ENCODE assay signal across 8 cellular contexts in genomic region chr17:8745586-8746500, GRCh38. TPM values are rescaled to one million over a fixed set of nuclear protein-coding genes. Genes with fewer than 3 reads are reported as not detected.
DNase-seq lines count a peak whose midpoint lies in the region; ATAC-seq, FAIRE-seq and TF ChIP-seq lines count a peak whose summit lies in the region.

No MANE protein-coding gene starts in this region.

- H3K79me2 ChIP-seq in HCT116 (ENCODE audit: insufficient read depth, low read length) (no peaks in the 10 kb centered on the region), endothelial cell of umbilical vein (ENCODE audit: control insufficient read depth, insufficient read depth, low read length) (no peaks in the 10 kb centered on the region)

- intact Hi-C loops in HCT116 (cut with micrococcal nuclease): loop anchor here (1.0 to 5.0 kb wide), 4 partner anchors 173 to 684 kb away; partner anchors contain the start of gene RPL26
- intact Hi-C loops in endothelial cell of umbilical vein (cut with micrococcal nuclease): loop anchor here (1.0 kb wide), 4 partner anchors 115 to 363 kb away; partner anchors contain the start of gene RPL26
- intact Hi-C loops in mucosa of descending colon (cut with DNase I, micrococcal nuclease): loop anchor here in 1 of 2 donors (5.0 to 10.0 kb wide), 2 partner anchors 174 to 331 kb away; no protein-coding TSS in a partner anchor

- FAIRE-seq in endothelial cell of umbilical vein (lab: Jason Lieb, UNC): peak; percentile 48

- H3K4me1 ChIP-seq in HCT116 (ENCODE audit: control insufficient read depth in 1 of 2, insufficient read depth in 2 of 2, low read length in 2 of 2) (peaks cover 0 to 12% of the 10 kb centered on the region in 2 experiments; a peak in 2 of 4 replicates), endothelial cell of umbilical vein (ENCODE audit: control insufficient read depth, extremely low read depth, insufficient read depth, low read length) (peaks cover 5% of the 10 kb centered on the region), mucosa of descending colon (ENCODE audit: low read depth) (peaks cover 3% of the 10 kb centered on the region)

- no peak for TF ChIP-seq POLR2A in HCT116 (IDR thresholded peaks at IDR 0.05; ENCODE audit: borderline replicate concordance, extremely low read depth, insufficient read depth, insufficient read length)
- TF ChIP-seq POLR2A in endothelial cell of umbilical vein (IDR thresholded peaks at IDR 0.05; ENCODE audit: low read depth, low read length): no peak

- TF ChIP-seq CTCF in HCT116 (IDR thresholded peaks at IDR 0.05 in 2 of 3, conservative IDR thresholded peaks at IDR 0.05 in 1 of 3; ENCODE audit: borderline replicate concordance in 1 of 3, insufficient read depth in 1 of 3, low read depth in 2 of 3, low read length in 2 of 3) (peak; percentile 47 to 78 (median 76); a peak in 5 of 6 replicates), endothelial cell of umbilical vein (IDR thresholded peaks at IDR 0.05; ENCODE audit: extremely low read depth in 1 of 2, insufficient read depth in 1 of 2, low read depth in 1 of 2, low read length in 2 of 2) (peak; percentile 51 to 86), mucosa of descending colon (IDR thresholded peaks at IDR 0.05) (peak; percentile 76)

- POLR2A ChIA-PET in HCT116 (lab: Charles Lee) (interaction anchor here (0.9 to 2.7 kb wide), 3 partner anchors 362 to 573 kb away, joined by 3 to 17 read pairs (median 4); partner anchors contain the start of gene KRABD2), endothelial cell of umbilical vein (lab: Charles Lee) (no interaction called here)

- in situ Hi-C loops in Caki2 (cut with HindIII; ENCODE audit: low pct_unique_long_range_greater_than_20kb, low sequenced_read_pairs): no loop called here

- RAD21 ChIA-PET in HCT116 (lab: Charles Lee; ENCODE audit: low non-redundant PET in 1 of 2, low total read pairs in 2 of 2, uncharacterized antibody in 2 of 2, unreplicated experiment in 2 of 2): interaction anchor here (0.6 to 1.9 kb wide), 8 partner anchors 8 to 362 kb away, joined by 3 to 8 read pairs (median 5); partner anchors contain the start of genes MYH10 (in 1 of the 2) and NDEL1 (in 1 of the 2)

- CTCF ChIA-PET in HCT116 (lab: Charles Lee): interaction anchor here (0.6 to 1.9 kb wide), 16 partner anchors 13 to 783 kb away, joined by 3 to 45 read pairs (median 4); partner anchors contain the start of genes KRABD2 and SLC25A35
- CTCF ChIA-PET in endothelial cell of umbilical vein (lab: Charles Lee): interaction anchor here (0.5 to 3.3 kb wide), 69 partner anchors 9 to 686 kb away, joined by 3 to 101 read pairs (median 5); partner anchors contain the start of genes MYH10 and NDEL1

- peak overlapping the region; percentile 52 to 58 for H3K4me3 ChIP-seq in HCT116 (replicated peaks in 1 of 2; ENCODE audit: low read depth in 1 of 2, low read length in 2 of 2)
- peak overlapping the region; percentile 23 to 58 (median 30) for H3K4me3 ChIP-seq in endothelial cell of umbilical vein (replicated peaks in 1 of 3; ENCODE audit: insufficient read depth in 1 of 3, low read depth in 1 of 3, low read length in 3 of 3)
- H3K4me3 ChIP-seq in mucosa of descending colon: peak overlapping the region; percentile 19

- H3K9me2 ChIP-seq in HCT116 (ENCODE audit: insufficient read depth): no peaks in the 10 kb centered on the region

- ATAC-seq in HCT116 (peak; percentile 97), mucosa of descending colon (peak; percentile 87), GM21390 (IDR thresholded peaks at IDR 0.05; ENCODE audit: unreplicated experiment) (no peak)

- no peaks in the 10 kb centered on the region for H3K36me3 ChIP-seq in HCT116 (ENCODE audit: control insufficient read depth in 1 of 2, insufficient read depth in 2 of 2, low read length in 2 of 2)
- H3K36me3 ChIP-seq in endothelial cell of umbilical vein (ENCODE audit: control insufficient read depth in 2 of 2, extremely low read depth in 1 of 2, insufficient read depth in 2 of 2, low read length in 2 of 2): no peaks in the 10 kb centered on the region
- H3K36me3 ChIP-seq in mucosa of descending colon (ENCODE audit: low read depth): no peaks in the 10 kb centered on the region

- dilution Hi-C loops in endothelial cell of umbilical vein (cut with MboI; ENCODE audit: extremely low pct_ligation_motif_present, low sequenced_read_pairs): no loop called here

- H3K4me2 ChIP-seq in HCT116 (ENCODE audit: low read length) (peak overlapping the region; percentile 90), endothelial cell of umbilical vein (ENCODE audit: insufficient read depth, low read length) (peak overlapping the region; percentile 45)

- H2AFZ ChIP-seq in HCT116 (ENCODE audit: low read depth, low read length, poor library complexity, severe bottlenecking) (peak overlapping the region; percentile 79), endothelial cell of umbilical vein (ENCODE audit: low read depth, low read length) (peak overlapping the region; percentile 98)

- BruUV-seq in HCT116 (replicated peaks; lab: Mats Ljungman, UMichigan): no TSS peak
- no TSS peak for BruUV-seq in endothelial cell of umbilical vein (replicated peaks; lab: Mats Ljungman, UMichigan)

- H3K27ac ChIP-seq in HCT116 (ENCODE audit: low read depth, low read length): no peak overlapping the region
- H3K27ac ChIP-seq in endothelial cell of umbilical vein (ENCODE audit: insufficient read depth, low read depth, low read length): no peak overlapping the region

- TF ChIP-seq RAD21 in HCT116 (IDR thresholded peaks at IDR 0.05; ENCODE audit: low read depth): peak; percentile 89

- no peaks in the 10 kb centered on the region for H3K9me3 ChIP-seq in HCT116 (ENCODE audit: control insufficient read depth in 1 of 2, insufficient read depth in 1 of 2, low read depth in 1 of 2, low read length in 2 of 2)
- no peaks in the 10 kb centered on the region for H3K9me3 ChIP-seq in endothelial cell of umbilical vein (replicated peaks; ENCODE audit: control insufficient read depth, insufficient read depth, low read length)
- H3K9me3 ChIP-seq in mucosa of descending colon: no peaks in the 10 kb centered on the region

- peak overlapping the region; percentile 25 for H3K9ac ChIP-seq in HCT116 (ENCODE audit: low read length)
- H3K9ac ChIP-seq in endothelial cell of umbilical vein (replicated peaks; ENCODE audit: extremely low read depth, insufficient read depth, low read length): no peak overlapping the region

- DNase-seq in Caki2 (ENCODE audit: low read depth) (peak; percentile 36), HCT116 (ENCODE audit: low read depth, low spot score) (peak; percentile 16), NCI-H69 (lab: John Stamatoyannopoulos, UW) (peak; percentile 44), endothelial cell of umbilical vein (ENCODE audit: low read depth, low spot score) (peak; percentile 62), mucosa of descending colon (peak; percentile 78 to 80 (median 79))
- DNase-seq in activated CD8-positive, alpha-beta memory T cell treated with anti-CD3 and anti-CD28 coated beads, Interleukin-2, amount 50 U/mL, for 1 hour (ENCODE audit: extremely low read depth): peak; percentile 47
- DNase-seq in stimulated activated CD8-positive, alpha-beta memory T cell treated with anti-CD3 and anti-CD28 coated beads, Interleukin-2, amount 100 ng/mL, for 48 hours (ENCODE audit: low read depth in 2 of 2): peak; percentile 75 to 77

- H4K20me1 ChIP-seq in HCT116 (ENCODE audit: insufficient read depth) (no peaks in the 10 kb centered on the region), endothelial cell of umbilical vein (replicated peaks; ENCODE audit: control insufficient read depth, extremely low read depth, insufficient read depth, low read length) (no peaks in the 10 kb centered on the region)

- H3K9me1 ChIP-seq in endothelial cell of umbilical vein (replicated peaks; ENCODE audit: control insufficient read depth, extremely low read depth, insufficient read depth, low read length): no peaks in the 10 kb centered on the region

- H3K27me3 ChIP-seq in HCT116 (ENCODE audit: insufficient read depth, low read length) (no peaks in the 10 kb centered on the region), endothelial cell of umbilical vein (ENCODE audit: control insufficient read depth in 2 of 2, insufficient read depth in 2 of 2, low read length in 2 of 2) (peaks cover 12 to 13% of the 10 kb centered on the region in 2 experiments)

RNA-seq across cellular contexts. Expression of gene CCDC42, which starts 1.2 kb away (rescaled TPM):
- total RNA-seq in Caki2 (2014; rRNA removed; shearing (Covaris generic); ENCODE audit: low replicate concordance): not detected in 2 replicates
- total RNA-seq in HCT116 (2021; ENCODE audit: unreplicated experiment) (0.76 TPM), endothelial cell of umbilical vein (not detected in 2 replicates), mucosa of descending colon (not detected)
- polyA plus RNA-seq in HCT116 (2012): not detected in 2 replicates
- polyA plus RNA-seq in endothelial cell of umbilical vein: not detected in 2 replicates
- not detected in 2 replicates for polyA plus RNA-seq in endothelial cell of umbilical vein (2011; cell fraction: cytosol; rRNA removed)
- not detected in 2 replicates for polyA plus RNA-seq in endothelial cell of umbilical vein (2011; cell fraction: nucleus; rRNA removed)
- polyA plus RNA-seq in endothelial cell of umbilical vein (2012): not detected in 2 replicates
- not detected in 2 replicates for polyA minus RNA-seq in endothelial cell of umbilical vein
- not detected for polyA minus RNA-seq in endothelial cell of umbilical vein (2011; cell fraction: cytosol; rRNA and poly(A)+ RNA removed)
- polyA minus RNA-seq in endothelial cell of umbilical vein (2011; cell fraction: nucleus; rRNA and poly(A)+ RNA removed): not detected in 2 replicates

RNA-seq across cellular contexts. Expression of gene SPDYE4, which starts 12.5 kb away (rescaled TPM):
- total RNA-seq in Caki2 (2014; rRNA removed; shearing (Covaris generic); ENCODE audit: low replicate concordance): not detected in 2 replicates
- not detected for total RNA-seq in HCT116 (2021; ENCODE audit: unreplicated experiment)
- polyA plus RNA-seq in HCT116 (2012): not detected in 2 replicates
- not detected in 2 replicates for total RNA-seq in endothelial cell of umbilical vein
- polyA plus RNA-seq in endothelial cell of umbilical vein: not detected in 2 replicates
- not detected in 2 replicates for polyA plus RNA-seq in endothelial cell of umbilical vein (2011; cell fraction: cytosol; rRNA removed)
- polyA plus RNA-seq in endothelial cell of umbilical vein (2011; cell fraction: nucleus; rRNA removed): not detected in 2 replicates
- not detected in 2 replicates for polyA plus RNA-seq in endothelial cell of umbilical vein (2012)
- polyA minus RNA-seq in endothelial cell of umbilical vein: not detected in 2 replicates
- not detected for polyA minus RNA-seq in endothelial cell of umbilical vein (2011; cell fraction: cytosol; rRNA and poly(A)+ RNA removed)
- not detected in 2 replicates for polyA minus RNA-seq in endothelial cell of umbilical vein (2011; cell fraction: nucleus; rRNA and poly(A)+ RNA removed)
- total RNA-seq in mucosa of descending colon: not detected

RNA-seq across cellular contexts. Expression of gene MFSD6L, which starts 53.3 kb away (rescaled TPM):
- not detected in 2 replicates for total RNA-seq in Caki2 (2014; rRNA removed; shearing (Covaris generic); ENCODE audit: low replicate concordance)
- total RNA-seq in HCT116 (2021; ENCODE audit: unreplicated experiment) (not detected), endothelial cell of umbilical vein (not detected in 2 replicates), mucosa of descending colon (1 to 10 TPM; 2.0 to 6.1 (median 5.6) TPM)
- not detected in 2 replicates for polyA plus RNA-seq in HCT116 (2012)
- not detected in 2 replicates for polyA plus RNA-seq in endothelial cell of umbilical vein
- polyA plus RNA-seq in endothelial cell of umbilical vein (2011; cell fraction: cytosol; rRNA removed): not detected in 2 replicates
- polyA plus RNA-seq in endothelial cell of umbilical vein (2011; cell fraction: nucleus; rRNA removed): not detected in 2 replicates
- polyA plus RNA-seq in endothelial cell of umbilical vein (2012): not detected in 2 replicates
- not detected in 2 replicates for polyA minus RNA-seq in endothelial cell of umbilical vein
- polyA minus RNA-seq in endothelial cell of umbilical vein (2011; cell fraction: cytosol; rRNA and poly(A)+ RNA removed): not detected
- polyA minus RNA-seq in endothelial cell of umbilical vein (2011; cell fraction: nucleus; rRNA and poly(A)+ RNA removed): not detected in 2 replicates

Comparison
In these comparisons a context has a peak if more than half of its experiments do, and no peak if none do; other contexts are left out.
1. DNase-seq: peak in every context shown above with its lines; median percentile 79 in mucosa of descending colon; 76 in stimulated activated CD8-positive, alpha-beta memory T cell treated with anti-CD3 and anti-CD28 coated beads, Interleukin-2, amount 100 ng/mL, for 48 hours; 62 in endothelial cell of umbilical vein; 47 in activated CD8-positive, alpha-beta memory T cell treated with anti-CD3 and anti-CD28 coated beads, Interleukin-2, amount 50 U/mL, for 1 hour; 44 in NCI-H69; 36 in Caki2; 16 in HCT116.